14 cellular contexts compared by ENCODE assay signal in the genomic region with DNA sequence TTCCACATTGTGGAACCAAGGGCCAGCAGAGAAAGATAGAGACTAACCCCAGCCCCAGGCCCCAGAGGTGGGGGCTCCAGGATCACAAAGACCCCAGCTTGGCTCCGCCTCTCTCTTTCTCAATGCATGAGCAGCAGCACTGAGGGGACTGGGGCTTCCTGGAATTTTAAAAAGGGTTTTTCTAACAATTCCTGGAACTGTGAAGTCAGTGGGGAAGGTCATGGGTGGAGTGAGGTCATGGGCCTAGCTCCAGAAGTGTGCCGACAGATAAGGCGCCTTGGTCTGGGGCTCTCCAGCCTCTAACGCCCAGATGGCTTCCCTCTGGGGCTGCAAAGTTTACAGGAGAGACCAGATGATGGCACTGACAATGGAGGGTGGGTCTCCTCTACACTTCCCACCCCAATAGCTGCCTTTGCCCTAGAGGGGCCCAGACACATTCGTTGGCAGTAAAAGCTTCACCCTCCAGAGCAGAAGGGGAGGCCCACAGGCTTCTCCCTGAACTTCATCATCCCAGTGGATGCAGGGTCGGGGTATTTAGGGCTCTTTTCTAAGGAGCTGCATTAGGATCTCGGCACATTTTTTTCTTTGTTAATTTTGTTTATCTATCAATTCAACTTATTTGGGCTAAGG. TPM values are rescaled to one million over a fixed set of nuclear protein-coding genes. Genes with fewer than 3 reads are reported as not detected.
DNase-seq lines count a peak whose midpoint lies in the region; ATAC-seq and TF ChIP-seq lines count a peak whose summit lies in the region.
"Had no signal": no experiment of that assay in that cellular context is flagged by ENCODE, and none has a peak within 500 bp of the region (broad histone marks: within the 10 kb centered on the region; RNA-seq: fewer than 3 reads in every experiment).

No MANE protein-coding gene starts in this region.

- no peak overlapping the region for H3K4me3 Mint-ChIP-seq in endothelial cell (ENCODE audit: unreplicated experiment)
- H3K4me3 Mint-ChIP-seq: CD4-positive, alpha-beta T cell had no signal

- peaks cover 59% of the 10 kb centered on the region for H3K4me1 Mint-ChIP-seq in endothelial cell (ENCODE audit: unreplicated experiment)

- H3K4me1 ChIP-seq in right lobe of liver (no peaks in the 10 kb centered on the region), subcutaneous abdominal adipose tissue (ENCODE audit: control insufficient read depth in 5 of 5, insufficient read depth in 5 of 5, low read length in 5 of 5) (peaks cover 3 to 60% (median 40%) of the 10 kb centered on the region in 5 donors)

- no peak overlapping the region for H3K27ac ChIP-seq in right lobe of liver
- H3K27ac ChIP-seq in subcutaneous abdominal adipose tissue (ENCODE audit: low read depth, low read length): peak overlapping the region; percentile 86
- H3K27ac ChIP-seq: PC-9 had no signal

- TF ChIP-seq CTCF in endothelial cell (IDR thresholded peaks at IDR 0.05; ENCODE audit: unreplicated experiment) (no peak), right lobe of liver (IDR thresholded peaks at IDR 0.05) (no peak)

- no peak for TF ChIP-seq POLR2A in right lobe of liver (IDR thresholded peaks at IDR 0.05)

- no peaks in the 10 kb centered on the region for H3K9me3 ChIP-seq in right lobe of liver
- H3K9me3 ChIP-seq in subcutaneous abdominal adipose tissue (ENCODE audit: control insufficient read depth in 5 of 5, low read length in 5 of 5): no peaks in the 10 kb centered on the region

- no peaks in the 10 kb centered on the region for H3K36me3 Mint-ChIP-seq in endothelial cell (ENCODE audit: low read depth, unreplicated experiment)

- peaks cover 5% of the 10 kb centered on the region for H3K27me3 Mint-ChIP-seq in endothelial cell (ENCODE audit: unreplicated experiment)
- H3K27me3 Mint-ChIP-seq: CD4-positive, alpha-beta T cell had no signal

- H3K9ac ChIP-seq in subcutaneous abdominal adipose tissue (ENCODE audit: low read length in 5 of 5): no peak overlapping the region

- no peaks in the 10 kb centered on the region for H3K9me3 Mint-ChIP-seq in endothelial cell (ENCODE audit: unreplicated experiment)
- H3K9me3 Mint-ChIP-seq: CD4-positive, alpha-beta T cell had no signal

- H3K36me3 ChIP-seq in right lobe of liver: no peaks in the 10 kb centered on the region
- no peaks in the 10 kb centered on the region for H3K36me3 ChIP-seq in subcutaneous abdominal adipose tissue (ENCODE audit: control insufficient read depth in 5 of 5, insufficient read depth in 5 of 5, low read length in 5 of 5)

- H3K27me3 ChIP-seq in right lobe of liver (no peaks in the 10 kb centered on the region), subcutaneous abdominal adipose tissue (ENCODE audit: control insufficient read depth in 5 of 5, insufficient read depth in 4 of 5, low read length in 5 of 5) (no peaks in the 10 kb centered on the region)

- peak overlapping the region; percentile 95 for H3K27ac Mint-ChIP-seq in endothelial cell (ENCODE audit: unreplicated experiment)
- H3K27ac Mint-ChIP-seq: CD4-positive, alpha-beta T cell; progenitor cell of endocrine pancreas had no signal

- H3K4me3 ChIP-seq in right lobe of liver (no peak overlapping the region), subcutaneous abdominal adipose tissue (ENCODE audit: low read depth in 1 of 5, low read length in 5 of 5) (no peak overlapping the region)
- H3K4me3 ChIP-seq: PC-9 had no signal

- DNase-seq in MV-4-11 (lab: John Stamatoyannopoulos, UW) (peak; percentile 77), endothelial cell (ENCODE audit: low spot score) (peak; percentile 55), right lobe of liver (peak; percentile 31 to 50 (median 46)), HCEC 1CT (no peak), HT-29 (ENCODE audit: low spot score) (no peak)
- DNase-seq: activated CD4-positive, alpha-beta T cell treated with anti-CD3 and anti-CD28 coated beads for 4 hours; activated T-cell treated with anti-CD3 and anti-CD28 coated beads for 4 hours; CD4-positive, alpha-beta T cell; midbrain; PC-9; stimulated activated CD4-positive, alpha-beta T cell treated with anti-CD3 and anti-CD28 coated beads, Interleukin-2, amount 100 ng/mL, for 24 hours had no signal

- intact Hi-C loops in right lobe of liver (cut with DNase I): no loop called here

- WGBS in right lobe of liver (ENCODE audit: insufficient coverage, low coverage, low lambda C conversion rate, missing lambda C conversion rate): 49% methylated on average over 5 of the region's 7 CpGs

- ATAC-seq in right lobe of liver (peak; percentile 61 to 78 (median 70)), HG03571 (IDR thresholded peaks at IDR 0.05; ENCODE audit: unreplicated experiment) (no peak)

RNA-seq across cellular contexts. Expression of gene CD93, which starts 46.9 kb away (rescaled TPM):
- total RNA-seq in endothelial cell (ENCODE audit: unreplicated experiment): 139 TPM
- total RNA-seq in right lobe of liver: 10 to 100 TPM in 2 of 6 experiments, 1 to 10 TPM in 4; 3.9 to 21.5 (median 9.2) TPM
- not detected in 2 replicates for total RNA-seq in HT-29 (2014; rRNA removed; shearing (Covaris generic))
- total RNA-seq: progenitor cell of endocrine pancreas had no signal

Comparison
In these comparisons a context has a peak if more than half of its experiments do, and no peak if none do; other contexts are left out.
1. DNase-seq: peak in MV-4-11 (single experiment), endothelial cell (single experiment) and right lobe of liver (3 of 3); none in HCEC 1CT (single experiment) and HT-29 (single experiment).